ENCODE assay signal across 17 cellular contexts in genomic region chr15:86677316-86677715, GRCh38.
"Had no signal": no experiment of that assay in that cellular context is flagged by ENCODE, and none has a peak within 500 bp of the region (broad histone marks: within the 10 kb centered on the region; RNA-seq: fewer than 3 reads in every experiment).

No MANE protein-coding gene starts in this region.

- H3K36me3 Mint-ChIP-seq: activated naive CD8-positive, alpha-beta T cell treated with anti-CD3 and anti-CD28 coated beads, Interleukin-2, amount 10 ng/mL, durations not matched to agents 7 days and 5 days had no signal

- H3K27ac ChIP-seq: dorsolateral prefrontal cortex, esophagus muscularis mucosa, testis had no signal

- H3K27me3 ChIP-seq: esophagus muscularis mucosa, testis had no signal

- H3K4me3 ChIP-seq: esophagus muscularis mucosa, lung, mucosa of descending colon, testis had no signal

- H3K27me3 Mint-ChIP-seq: activated naive CD8-positive, alpha-beta T cell treated with anti-CD3 and anti-CD28 coated beads, Interleukin-2, amount 10 ng/mL, durations not matched to agents 7 days and 5 days; T-helper 17 cell had no signal

- H3K27ac Mint-ChIP-seq: activated naive CD8-positive, alpha-beta T cell treated with anti-CD3 and anti-CD28 coated beads, Interleukin-2, amount 10 ng/mL, durations not matched to agents 7 days and 5 days; natural killer cell treated with Interleukin-12 subunit alpha and Interleukin-12 subunit beta and Interleukin-15 and Interleukin-18, amount 100 ng/mL, for 72 hours; T-helper 17 cell had no signal

- ATAC-seq: activated CD4-positive, CD25-positive, alpha-beta regulatory T cell treated with anti-CD3 and anti-CD28 coated beads, Interleukin-2, amount 50 U/mL, for 24 hours; left cardiac atrium; mucosa of descending colon; natural killer cell treated with Interleukin-12 subunit alpha and Interleukin-12 subunit beta and Interleukin-15 and Interleukin-18, amount 100 ng/mL, for 72 hours; SK-N-SH treated with all-trans-retinoic acid at 6 μM for 48 hours; T-helper 17 cell had no signal

- H3K4me1 ChIP-seq: esophagus muscularis mucosa, testis had no signal

- H3K4me1 Mint-ChIP-seq: activated naive CD8-positive, alpha-beta T cell treated with anti-CD3 and anti-CD28 coated beads, Interleukin-2, amount 10 ng/mL, durations not matched to agents 7 days and 5 days; T-helper 17 cell had no signal

- H3K9me3 ChIP-seq: esophagus muscularis mucosa, mucosa of descending colon, testis had no signal

- H3K36me3 ChIP-seq: esophagus muscularis mucosa had no signal

- H3K9me3 Mint-ChIP-seq: activated naive CD8-positive, alpha-beta T cell treated with anti-CD3 and anti-CD28 coated beads, Interleukin-2, amount 10 ng/mL, durations not matched to agents 7 days and 5 days had no signal

- DNase-seq: activated CD4-positive, alpha-beta T cell treated with anti-CD3 and anti-CD28 coated beads, Interleukin-2, amount 50 U/mL, for 48 hours; activated CD8-positive, alpha-beta memory T cell treated with anti-CD3 and anti-CD28 coated beads, Interleukin-2, amount 50 U/mL, for 4 hours; activated gamma-delta T cell; activated naive CD8-positive, alpha-beta T cell treated with anti-CD3 and anti-CD28 coated beads, Interleukin-2, amount 10 ng/mL, durations not matched to agents 7 days and 5 days; anterior cingulate cortex; dorsolateral prefrontal cortex; left cardiac atrium; mucosa of descending colon; stimulated activated CD4-positive, alpha-beta T cell treated with anti-CD3 and anti-CD28 coated beads, Interleukin-12 subunit alpha, Interleukin-12 subunit beta, amount 100 ng/mL, for 4 hours; stimulated activated naive CD4-positive, alpha-beta T cell treated with Interleukin-2 at 50 U/mL for 16 hours; T-helper 17 cell; testis had no signal

- H3K4me3 Mint-ChIP-seq: activated naive CD8-positive, alpha-beta T cell treated with anti-CD3 and anti-CD28 coated beads, Interleukin-2, amount 10 ng/mL, durations not matched to agents 7 days and 5 days; natural killer cell treated with Interleukin-12 subunit alpha and Interleukin-12 subunit beta and Interleukin-15 and Interleukin-18, amount 100 ng/mL, for 72 hours; T-helper 17 cell had no signal
